ENCODE assay signal across 8 cellular contexts in the genomic region with DNA sequence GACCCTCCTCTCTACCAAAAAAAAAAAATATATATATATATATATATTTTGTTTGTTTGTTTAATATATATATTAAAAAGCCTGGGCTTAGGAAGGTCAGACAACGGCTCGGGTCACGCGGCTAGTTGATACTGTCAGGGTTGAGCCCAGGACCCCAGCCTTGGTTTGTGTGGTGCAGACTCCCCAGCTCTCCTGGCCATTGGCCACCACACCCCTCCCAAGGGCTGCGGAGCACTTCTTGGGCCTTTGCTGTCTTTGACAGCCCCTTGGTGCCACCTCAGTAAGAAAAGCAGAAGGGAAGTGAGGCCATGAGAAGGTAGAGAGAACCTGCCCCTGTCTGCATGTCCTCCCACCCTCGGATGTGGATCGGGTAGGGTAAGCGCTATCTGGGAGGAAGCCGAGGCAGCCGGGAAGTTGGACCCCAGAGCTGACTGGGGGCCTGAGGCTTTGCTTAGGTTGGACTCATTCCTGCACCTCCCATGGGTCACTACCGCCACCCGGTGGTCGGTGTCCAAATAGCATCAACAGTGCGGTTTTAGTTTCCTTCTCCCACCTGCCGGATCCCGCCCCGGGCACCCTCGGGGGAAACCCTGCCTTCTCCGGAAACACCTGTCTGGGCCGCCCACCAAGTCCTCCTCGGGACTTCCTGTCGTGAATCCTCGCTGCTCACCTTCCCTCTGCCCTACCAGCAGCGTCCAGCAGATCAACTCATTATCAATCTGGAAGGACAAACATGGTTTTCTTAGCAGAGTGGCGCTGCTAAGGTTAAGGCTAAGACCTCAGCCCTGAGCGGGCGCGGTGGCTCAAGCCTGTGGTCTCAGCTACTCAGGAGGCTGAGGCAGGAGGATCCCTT. TPM values are rescaled to one million over a fixed set of nuclear protein-coding genes. Genes with fewer than 3 reads are reported as not detected.
DNase-seq lines count a peak whose midpoint lies in the region; ATAC-seq and TF ChIP-seq lines count a peak whose summit lies in the region.

No MANE protein-coding gene starts in this region.

- intact Hi-C loops in left ventricle myocardium superior (cut with micrococcal nuclease), result loop anchor here (10.0 kb wide), 1 partner anchor 296 kb away; no protein-coding TSS in a partner anchor
- intact Hi-C loops in vagina (cut with DNase I), result no loop called here

- H3K9me2 ChIP-seq in SU-DHL-6 (replicated peaks; ENCODE audit: insufficient read depth, low read length), result no peaks in the 10 kb centered on the region

- in situ Hi-C loops in GM13977 (cut with MboI; ENCODE audit: low pct_unique_long_range_greater_than_20kb, low sequenced_read_pairs, unreplicated experiment), result loop anchor here (25.0 kb wide), 1 partner anchor 299 kb away; no protein-coding TSS in a partner anchor

- H3K27ac ChIP-seq in SU-DHL-6 (ENCODE audit: low read depth, low read length), result no peak overlapping the region
- H3K27ac ChIP-seq in rectal smooth muscle tissue (ENCODE audit: low read depth, low read length), result no peak overlapping the region
- no peak overlapping the region for H3K27ac ChIP-seq in vagina

- H3K27me3 Mint-ChIP-seq in activated naive CD8-positive, alpha-beta T cell treated with anti-CD3 and anti-CD28 coated beads, Interleukin-2, amount 50 U/mL, for 24 hours, result peaks cover 2% of the 10 kb centered on the region

- DNase-seq in GM13977 (ENCODE audit: low spot score) (peak; percentile 90), NCI-H1092 (lab: John Stamatoyannopoulos, UW) (peak; percentile 87), left ventricle myocardium superior (peak; percentile 81), vagina (ENCODE audit: extremely low spot score in 2 of 2) (no peak)
- DNase-seq in activated naive CD8-positive, alpha-beta T cell treated with anti-CD3 and anti-CD28 coated beads, Interleukin-2, amount 50 U/mL, for 24 hours, result peak; percentile 94

- H3K36me3 ChIP-seq in SU-DHL-6 (ENCODE audit: low read length) (no peaks in the 10 kb centered on the region), rectal smooth muscle tissue (ENCODE audit: control insufficient read depth, insufficient read depth, low read length) (no peaks in the 10 kb centered on the region), vagina (no peaks in the 10 kb centered on the region)

- H3K9me3 Mint-ChIP-seq in activated naive CD8-positive, alpha-beta T cell treated with anti-CD3 and anti-CD28 coated beads, Interleukin-2, amount 50 U/mL, for 24 hours, result no peaks in the 10 kb centered on the region

- peak; percentile 93 for TF ChIP-seq CTCF in GM13977 (IDR thresholded peaks at IDR 0.05; ENCODE audit: extremely low read depth, insufficient read depth, missing control alignments)
- TF ChIP-seq CTCF in SU-DHL-6 (IDR thresholded peaks at IDR 0.05; ENCODE audit: insufficient read depth, low read length, poor library complexity, severe bottlenecking), result peak; percentile 80
- TF ChIP-seq CTCF in vagina (IDR thresholded peaks at IDR 0.05), result peak; percentile 71 to 84 (median 82)

- H3K4me1 ChIP-seq in rectal smooth muscle tissue (ENCODE audit: control insufficient read depth, insufficient read depth, low read length), result no peaks in the 10 kb centered on the region
- H3K4me1 ChIP-seq in vagina, result no peaks in the 10 kb centered on the region

- H3K79me2 ChIP-seq in SU-DHL-6 (ENCODE audit: insufficient read depth, low read length), result no peaks in the 10 kb centered on the region

- peak overlapping the region; percentile 75 for H3K27ac Mint-ChIP-seq in activated naive CD8-positive, alpha-beta T cell treated with anti-CD3 and anti-CD28 coated beads, Interleukin-2, amount 50 U/mL, for 24 hours

- H3K27me3 ChIP-seq in SU-DHL-6 (ENCODE audit: low read length), result no peaks in the 10 kb centered on the region
- H3K27me3 ChIP-seq in rectal smooth muscle tissue (ENCODE audit: control insufficient read depth, insufficient read depth, low read length), result peaks cover 3% of the 10 kb centered on the region
- no peaks in the 10 kb centered on the region for H3K27me3 ChIP-seq in vagina

- H3K4me3 ChIP-seq in SU-DHL-6 (ENCODE audit: insufficient read depth, low read length, poor library complexity, severe bottlenecking) (peak overlapping the region; percentile 41), rectal smooth muscle tissue (ENCODE audit: low read length) (peak overlapping the region; percentile 76), vagina (peak overlapping the region; percentile 25 to 43)

- H3K9ac ChIP-seq in SU-DHL-6 (ENCODE audit: low read length), result peak overlapping the region; percentile 42
- peak overlapping the region; percentile 65 for H3K9ac ChIP-seq in rectal smooth muscle tissue (ENCODE audit: low read length)

- H3K4me1 Mint-ChIP-seq in activated naive CD8-positive, alpha-beta T cell treated with anti-CD3 and anti-CD28 coated beads, Interleukin-2, amount 50 U/mL, for 24 hours, result peaks cover 24% of the 10 kb centered on the region

- H3K9me3 ChIP-seq in SU-DHL-6 (ENCODE audit: insufficient read depth, low read length) (no peaks in the 10 kb centered on the region), vagina (no peaks in the 10 kb centered on the region)

- peak overlapping the region; percentile 93 for H2AFZ ChIP-seq in SU-DHL-6 (ENCODE audit: low read depth, low read length, severe bottlenecking)

- H4K20me1 ChIP-seq in SU-DHL-6 (ENCODE audit: low read depth, low read length), result no peaks in the 10 kb centered on the region

- no peaks in the 10 kb centered on the region for H3F3A ChIP-seq in SU-DHL-6 (ENCODE audit: insufficient read depth)

- H3K4me3 Mint-ChIP-seq in activated naive CD8-positive, alpha-beta T cell treated with anti-CD3 and anti-CD28 coated beads, Interleukin-2, amount 50 U/mL, for 24 hours, result peak overlapping the region; percentile 79

- peak; percentile 90 for ATAC-seq in HG02678 (IDR thresholded peaks at IDR 0.05; ENCODE audit: unreplicated experiment)
- peak; percentile 87 for ATAC-seq in activated naive CD8-positive, alpha-beta T cell treated with anti-CD3 and anti-CD28 coated beads, Interleukin-2, amount 50 U/mL, for 24 hours
- peak; percentile 85 for ATAC-seq in left ventricle myocardium superior

- peak overlapping the region; percentile 60 for H3K4me2 ChIP-seq in SU-DHL-6 (ENCODE audit: low read depth, low read length, poor library complexity, severe bottlenecking)

- no peaks in the 10 kb centered on the region for H3K36me3 Mint-ChIP-seq in activated naive CD8-positive, alpha-beta T cell treated with anti-CD3 and anti-CD28 coated beads, Interleukin-2, amount 50 U/mL, for 24 hours (ENCODE audit: low read depth)

- no peak for TF ChIP-seq POLR2A in vagina (IDR thresholded peaks at IDR 0.05)

RNA-seq across cellular contexts. Expression of gene GNPAT, which starts 29.8 kb away (rescaled TPM):
- 62.2 TPM for total RNA-seq in left ventricle myocardium superior
- total RNA-seq in vagina, result 28.7 TPM

RNA-seq across cellular contexts. Expression of gene TRIM67, which starts 49.4 kb away (rescaled TPM):
- total RNA-seq in left ventricle myocardium superior (not detected), vagina (not detected)

Comparison
In these comparisons a context has a peak if more than half of its experiments do, and no peak if none do; other contexts are left out.
1. DNase-seq: peak in GM13977 (single experiment), NCI-H1092 (single experiment), activated naive CD8-positive, alpha-beta T cell treated with anti-CD3 and anti-CD28 coated beads, Interleukin-2, amount 50 U/mL, for 24 hours (single experiment) and left ventricle myocardium superior (single experiment); none in vagina (0 of 2).
2. Peak in every context shown above with its lines, with median percentiles within 50 percentile points of each other: CTCF ChIP-seq, ATAC-seq and H3K4me3 ChIP-seq.